In genomic region chr2:234491281-234491680, GRCh38 we compare ENCODE assay signal across 9 cellular contexts. TPM values are rescaled to one million over a fixed set of nuclear protein-coding genes. Genes with fewer than 3 reads are reported as not detected.
DNase-seq lines count a peak whose midpoint lies in the region; ATAC-seq and TF ChIP-seq lines count a peak whose summit lies in the region.
"Had no signal": no experiment of that assay in that cellular context is flagged by ENCODE, and none has a peak within 500 bp of the region (broad histone marks: within the 10 kb centered on the region; RNA-seq: fewer than 3 reads in every experiment).

No MANE protein-coding gene starts in this region.

- TF ChIP-seq CTCF in mammary epithelial cell (conservative IDR thresholded peaks at IDR 0.05 in 1 of 2, IDR thresholded peaks at IDR 0.05 in 1 of 2; ENCODE audit: extremely low read depth in 1 of 2, insufficient read depth in 1 of 2, low read depth in 1 of 2, low read length in 2 of 2) (no peak), MCF 10A (IDR thresholded peaks at IDR 0.05; ENCODE audit: unreplicated experiment) (no peak), lower lobe of right lung (IDR thresholded peaks at IDR 0.05) (no peak), upper lobe of right lung (IDR thresholded peaks at IDR 0.05) (no peak), mesothelial cell of epicardium (IDR thresholded peaks at IDR 0.05; ENCODE audit: unreplicated experiment) (no peak), GM13977 (IDR thresholded peaks at IDR 0.05; ENCODE audit: extremely low read depth, insufficient read depth, missing control alignments) (no peak)

- DNase-seq in mammary epithelial cell (peak; percentile 33), MCF 10A (ENCODE audit: unreplicated experiment) (no peak), lower lobe of right lung (no peak), upper lobe of right lung (no peak), mesothelial cell of epicardium (ENCODE audit: low spot score in 2 of 2, unreplicated experiment in 2 of 2) (no peak), GM13977 (ENCODE audit: low spot score) (no peak)
- DNase-seq in activated CD4-positive, alpha-beta memory T cell treated with anti-CD3 and anti-CD28 coated beads, Interleukin-2, amount 10 ng/mL, durations not matched to agents 7 days and 5 days = no peak
- DNase-seq: NCI-H446 treated with DMSO at 0.1 percent for 48 hours had no signal

- WGBS in mammary epithelial cell (ENCODE audit: low coverage, missing lambda C conversion rate) = 20% methylated on average over 4 of the region's 4 CpGs

- ATAC-seq in lower lobe of right lung (no peak), upper lobe of right lung (no peak), HG03039 (IDR thresholded peaks at IDR 0.05; ENCODE audit: unreplicated experiment) (no peak)

- H3K27me3 ChIP-seq in mammary epithelial cell (ENCODE audit: insufficient read depth, low read length) (no peaks in the 10 kb centered on the region), lower lobe of right lung (ENCODE audit: low read depth) (no peaks in the 10 kb centered on the region), upper lobe of right lung (no peaks in the 10 kb centered on the region)

- intact Hi-C loops in mammary epithelial cell (cut with micrococcal nuclease) = loop anchor here (5.0 to 10.0 kb wide), 2 partner anchors 126 to 289 kb away; no protein-coding TSS in a partner anchor
- intact Hi-C loops in MCF 10A (cut with micrococcal nuclease) = no loop called here
- intact Hi-C loops in lower lobe of right lung (cut with DNase I) = no loop called here
- intact Hi-C loops in upper lobe of right lung (cut with DNase I) = loop anchor here (10.0 kb wide), 1 partner anchor 206 kb away; no protein-coding TSS in a partner anchor

- H3K4me3 ChIP-seq in mammary epithelial cell (replicated peaks in 1 of 3; ENCODE audit: insufficient read depth in 1 of 3, low read depth in 2 of 3, low read length in 3 of 3) (no peak overlapping the region), lower lobe of right lung (peak overlapping the region; percentile 15), upper lobe of right lung (no peak overlapping the region)

- H3K27me3 Mint-ChIP-seq in MCF 10A (ENCODE audit: insufficient read depth, unreplicated experiment) = no peaks in the 10 kb centered on the region
- H3K27me3 Mint-ChIP-seq in activated CD4-positive, alpha-beta memory T cell treated with anti-CD3 and anti-CD28 coated beads, Interleukin-2, amount 10 ng/mL, durations not matched to agents 7 days and 5 days = no peaks in the 10 kb centered on the region
- peaks cover 4% of the 10 kb centered on the region for H3K27me3 Mint-ChIP-seq in mesothelial cell of epicardium (ENCODE audit: low read depth)

- no TSS peak for BruUV-seq in mammary epithelial cell (replicated peaks; lab: Mats Ljungman, UMichigan)
- BruUV-seq in MCF 10A (replicated peaks; lab: Mats Ljungman, UMichigan) = no TSS peak

- in situ Hi-C loops in mammary epithelial cell (cut with MboI; ENCODE audit: low sequenced_read_pairs in 2 of 2) (loop anchor here in 1 of 2 donors (25.0 kb wide), 1 partner anchor 229 kb away; no protein-coding TSS in a partner anchor), GM13977 (cut with MboI; ENCODE audit: low pct_unique_long_range_greater_than_20kb, low sequenced_read_pairs, unreplicated experiment) (loop anchor here (5.0 to 10.0 kb wide), 2 partner anchors 209 to 356 kb away; no protein-coding TSS in a partner anchor)

- H3K27ac Mint-ChIP-seq in MCF 10A (ENCODE audit: low read depth, unreplicated experiment) = no peak overlapping the region
- peak overlapping the region; percentile 100 for H3K27ac Mint-ChIP-seq in activated CD4-positive, alpha-beta memory T cell treated with anti-CD3 and anti-CD28 coated beads, Interleukin-2, amount 10 ng/mL, durations not matched to agents 7 days and 5 days
- H3K27ac Mint-ChIP-seq in mesothelial cell of epicardium = no peak overlapping the region

- H3K4me1 Mint-ChIP-seq in MCF 10A (ENCODE audit: insufficient read depth, unreplicated experiment) = peaks cover 29% of the 10 kb centered on the region
- H3K4me1 Mint-ChIP-seq in activated CD4-positive, alpha-beta memory T cell treated with anti-CD3 and anti-CD28 coated beads, Interleukin-2, amount 10 ng/mL, durations not matched to agents 7 days and 5 days = peaks cover 50% of the 10 kb centered on the region
- H3K4me1 Mint-ChIP-seq in mesothelial cell of epicardium = peaks cover 34% of the 10 kb centered on the region

- no peaks in the 10 kb centered on the region for H4K20me1 ChIP-seq in mammary epithelial cell (ENCODE audit: insufficient read depth, low read length)

- H3K4me2 ChIP-seq in mammary epithelial cell (ENCODE audit: insufficient read depth, low read depth, low read length) = peak overlapping the region; percentile 96

- no peak overlapping the region for H3K9ac ChIP-seq in mammary epithelial cell (ENCODE audit: insufficient read depth, low read length)

- H3K4me1 ChIP-seq in mammary epithelial cell (ENCODE audit: insufficient read depth, low read length) (peaks cover 16% of the 10 kb centered on the region), lower lobe of right lung (peaks cover 19% of the 10 kb centered on the region), upper lobe of right lung (peaks cover 26% of the 10 kb centered on the region)

- POLR2A ChIA-PET in MCF 10A (lab: Yijun Ruan, JAX) = no interaction called here
- POLR2A ChIA-PET in activated CD4-positive, alpha-beta memory T cell treated with anti-CD3 and anti-CD28 coated beads, Interleukin-2, amount 10 ng/mL, durations not matched to agents 7 days and 5 days (lab: Charles Lee) = interaction anchor here (0.9 to 10.2 kb wide), 18 partner anchors 13 to 355 kb away, joined by 3 to 325 read pairs (median 10); no protein-coding TSS in a partner anchor

- H3K79me2 ChIP-seq in mammary epithelial cell (ENCODE audit: insufficient read depth, low read length) = peaks cover 61% of the 10 kb centered on the region

- dilution Hi-C loops in mammary epithelial cell (cut with HindIII; ENCODE audit: low sequenced_read_pairs) = no loop called here

- H2AFZ ChIP-seq in mammary epithelial cell (ENCODE audit: low read depth, low read length) = no peak overlapping the region

- H3K27ac ChIP-seq in mammary epithelial cell (ENCODE audit: insufficient read depth, low read depth, low read length) (no peak overlapping the region), lower lobe of right lung (no peak overlapping the region), upper lobe of right lung (peak overlapping the region; percentile 58)

- CTCF ChIA-PET in mammary epithelial cell (lab: Charles Lee; ENCODE audit: low non-redundant PET) = no interaction called here
- CTCF ChIA-PET in MCF 10A (lab: Yijun Ruan, JAX) = no interaction called here
- CTCF ChIA-PET in activated CD4-positive, alpha-beta memory T cell treated with anti-CD3 and anti-CD28 coated beads, Interleukin-2, amount 10 ng/mL, durations not matched to agents 7 days and 5 days (lab: Charles Lee) = interaction anchor here (1.2 to 3.1 kb wide), 2 partner anchors 201 to 356 kb away, joined by 5 to 37 read pairs; no protein-coding TSS in a partner anchor

- H3K36me3 ChIP-seq in mammary epithelial cell (ENCODE audit: insufficient read depth, low read length) (peaks cover 20% of the 10 kb centered on the region), lower lobe of right lung (no peaks in the 10 kb centered on the region), upper lobe of right lung (no peaks in the 10 kb centered on the region)

- H3K36me3 Mint-ChIP-seq in MCF 10A (ENCODE audit: insufficient read depth, unreplicated experiment) (no peaks in the 10 kb centered on the region), mesothelial cell of epicardium (no peaks in the 10 kb centered on the region)
- H3K36me3 Mint-ChIP-seq in activated CD4-positive, alpha-beta memory T cell treated with anti-CD3 and anti-CD28 coated beads, Interleukin-2, amount 10 ng/mL, durations not matched to agents 7 days and 5 days (ENCODE audit: low read depth) = peaks cover 95% of the 10 kb centered on the region

- H3K9me3 Mint-ChIP-seq in MCF 10A (ENCODE audit: unreplicated experiment) (no peaks in the 10 kb centered on the region), mesothelial cell of epicardium (no peaks in the 10 kb centered on the region)
- H3K9me3 Mint-ChIP-seq in activated CD4-positive, alpha-beta memory T cell treated with anti-CD3 and anti-CD28 coated beads, Interleukin-2, amount 10 ng/mL, durations not matched to agents 7 days and 5 days = no peaks in the 10 kb centered on the region

- no peaks in the 10 kb centered on the region for H3K9me3 ChIP-seq in mammary epithelial cell (replicated peaks; ENCODE audit: insufficient read depth, low read length)
- H3K9me3 ChIP-seq in lower lobe of right lung = no peaks in the 10 kb centered on the region
- no peaks in the 10 kb centered on the region for H3K9me3 ChIP-seq in upper lobe of right lung

- H3K4me3 Mint-ChIP-seq in MCF 10A (ENCODE audit: unreplicated experiment) (no peak overlapping the region), mesothelial cell of epicardium (no peak overlapping the region)
- peak overlapping the region; percentile 99 for H3K4me3 Mint-ChIP-seq in activated CD4-positive, alpha-beta memory T cell treated with anti-CD3 and anti-CD28 coated beads, Interleukin-2, amount 10 ng/mL, durations not matched to agents 7 days and 5 days

RNA-seq across cellular contexts. Expression of gene ARL4C, which starts 5.6 kb away (rescaled TPM):
- total RNA-seq in mammary epithelial cell (10 to 100 TPM; 94.2 to 98.9 TPM), MCF 10A (2022) (3.5 and 6.4 TPM in 2 replicates), lower lobe of right lung (13.4 TPM), upper lobe of right lung (21.2 TPM), mesothelial cell of epicardium (18.4 to 21.4 TPM (median 20.7 TPM) in 3 replicates)
- polyA plus RNA-seq in mammary epithelial cell = 64.9 TPM
- polyA minus RNA-seq in mammary epithelial cell = 59.3 TPM
- 100 to 1,000 TPM; 445 to 449 TPM for total RNA-seq in activated CD4-positive, alpha-beta memory T cell treated with anti-CD3 and anti-CD28 coated beads, Interleukin-2, amount 10 ng/mL, durations not matched to agents 7 days and 5 days

Comparison
In these comparisons a context has a peak if more than half of its experiments do, and no peak if none do; other contexts are left out.
1. intact Hi-C loops: an anchor here in mammary epithelial cell (5.0 to 10.0 kb wide) and upper lobe of right lung (10.0 kb wide); none called in MCF 10A and lower lobe of right lung.
2. RNA of gene ARL4C, which starts 5.6 kb away (total RNA-seq): 445 to 449 TPM in activated CD4-positive, alpha-beta memory T cell treated with anti-CD3 and anti-CD28 coated beads, Interleukin-2, amount 10 ng/mL, durations not matched to agents 7 days and 5 days; 94.2 to 98.9 TPM in mammary epithelial cell, 21.2 TPM in upper lobe of right lung (single experiment), 18.4 to 21.4 TPM in mesothelial cell of epicardium, 13.4 TPM in lower lobe of right lung (single experiment) and 3.5 to 6.4 TPM in MCF 10A; every median in the first group is over 4 times any median in the second.